In genomic region chr10:9035355-9035754, GRCh38 we compare ENCODE assay signal across 25 cellular contexts.
DNase-seq lines count a peak whose midpoint lies in the region; ATAC-seq, FAIRE-seq and TF ChIP-seq lines count a peak whose summit lies in the region.
"Had no signal": no experiment of that assay in that cellular context is flagged by ENCODE, and none has a peak within 500 bp of the region (broad histone marks: within the 10 kb centered on the region; RNA-seq: fewer than 3 reads in every experiment).

No MANE protein-coding gene starts in this region.

- H2AK5ac ChIP-seq in mesenchymal stem cell (ENCODE audit: low read length, severe bottlenecking): no peak overlapping the region

- no CpG with 5 or more reads among the region's 1 CpG for WGBS in mesenchymal stem cell

- no peaks in the 10 kb centered on the region for H3K79me1 ChIP-seq in mesenchymal stem cell (replicated peaks; ENCODE audit: low read length, poor library complexity, severe bottlenecking)

- no peaks in the 10 kb centered on the region for H3K27me3 ChIP-seq in bronchial epithelial cell (ENCODE audit: control insufficient read depth, insufficient read depth, low read length)
- H3K27me3 ChIP-seq in mesenchymal stem cell (ENCODE audit: control insufficient read depth in 1 of 2, insufficient read depth in 1 of 2, low read length in 2 of 2): no peaks in the 10 kb centered on the region
- H3K27me3 ChIP-seq: BE2C; BLaER1 treated with 17β-estradiol and CSF1 and Interleukin-3, amounts not matched to agents 10 nM and 100 nM had no signal

- H3K4ac ChIP-seq in mesenchymal stem cell (ENCODE audit: low read depth in 1 of 2, low read length in 2 of 2): no peak overlapping the region

- H3K9me3 ChIP-seq in mesenchymal stem cell (ENCODE audit: control insufficient read depth, low read length): peaks cover 20% of the 10 kb centered on the region
- H3K9me3 ChIP-seq: A549, BE2C had no signal

- no peak overlapping the region for H2AFZ ChIP-seq in mesenchymal stem cell (ENCODE audit: low read depth, low read length)
- H2AFZ ChIP-seq: GM23248 had no signal

- ATAC-seq in HG02763 (IDR thresholded peaks at IDR 0.05; ENCODE audit: unreplicated experiment): no peak
- ATAC-seq: A549, GM12878 had no signal

- no peak overlapping the region for H2BK5ac ChIP-seq in mesenchymal stem cell (ENCODE audit: low read depth, low read length, poor library complexity, severe bottlenecking)

- no peak overlapping the region for H2BK120ac ChIP-seq in mesenchymal stem cell (ENCODE audit: low read depth, low read length)

- H3K4me2 ChIP-seq in mesenchymal stem cell (ENCODE audit: low read length, poor library complexity, severe bottlenecking): no peak overlapping the region
- H3K4me2 ChIP-seq: A549; BLaER1 treated with 17β-estradiol and CSF1 and Interleukin-3, amounts not matched to agents 10 nM and 100 nM had no signal

- peak; percentile 33 for DNase-seq in amniotic epithelial cell (ENCODE audit: low read depth)
- DNase-seq in bronchial epithelial cell (ENCODE audit: low read depth): peak; percentile 1
- peak; percentile 1 for DNase-seq in mesenchymal stem cell
- no peak for DNase-seq in NCI-H526 (lab: John Stamatoyannopoulos, UW)
- no peak for DNase-seq in amniotic stem cell (lab: John Stamatoyannopoulos, UW)
- DNase-seq: 8988T; ACHN; AML-193; BE2C; CD4-positive, alpha-beta T cell; CD8-positive, alpha-beta memory T cell; DMS 273 treated with DMSO at 0.1 percent for 48 hours; DMS79; EL; GDM1; GM23248; H7; HCEC 1CT had no signal

- H3K36me3 ChIP-seq in bronchial epithelial cell (ENCODE audit: control insufficient read depth, insufficient read depth, low read length): no peaks in the 10 kb centered on the region
- H3K36me3 ChIP-seq in mesenchymal stem cell (ENCODE audit: control insufficient read depth in 1 of 2, insufficient read depth in 2 of 2, low read depth in 1 of 2, low read length in 2 of 2): no peaks in the 10 kb centered on the region
- H3K36me3 ChIP-seq: BE2C; BLaER1 treated with 17β-estradiol and CSF1 and Interleukin-3, amounts not matched to agents 10 nM and 100 nM had no signal

- H3K4me3 ChIP-seq in bronchial epithelial cell (ENCODE audit: low read depth, low read length): no peak overlapping the region
- no peak overlapping the region for H3K4me3 ChIP-seq in mesenchymal stem cell (ENCODE audit: insufficient read depth in 1 of 2, low read depth in 1 of 2, low read length in 2 of 2)
- H3K4me3 ChIP-seq: A549; BLaER1 treated with 17β-estradiol and CSF1 and Interleukin-3, amounts not matched to agents 10 nM and 100 nM; GM12878; GM23248 had no signal

- H3K4me1 ChIP-seq in mesenchymal stem cell (ENCODE audit: control insufficient read depth, insufficient read depth, low read depth, low read length): no peaks in the 10 kb centered on the region
- H3K4me1 ChIP-seq: A549; BE2C; BLaER1 treated with 17β-estradiol and CSF1 and Interleukin-3, amounts not matched to agents 10 nM and 100 nM had no signal

- no peak overlapping the region for H4K8ac ChIP-seq in mesenchymal stem cell (ENCODE audit: low read length)

- H3K27ac ChIP-seq in mesenchymal stem cell (ENCODE audit: low read length, poor library complexity, severe bottlenecking): no peak overlapping the region
- H3K27ac ChIP-seq: A549; BLaER1 treated with 17β-estradiol and CSF1 and Interleukin-3, amounts not matched to agents 10 nM and 100 nM; GM23248 had no signal

- H3K23ac ChIP-seq in mesenchymal stem cell (ENCODE audit: low read length in 2 of 2): no peak overlapping the region

- H3K18ac ChIP-seq in mesenchymal stem cell (ENCODE audit: low read depth in 1 of 2, low read length in 2 of 2): no peak overlapping the region

- H4K91ac ChIP-seq in mesenchymal stem cell (ENCODE audit: low read length): no peak overlapping the region

- TF ChIP-seq CTCF in bronchial epithelial cell (IDR thresholded peaks at IDR 0.05; ENCODE audit: insufficient read depth, low read length, severe bottlenecking): no peak

- no peak overlapping the region for H3K9ac ChIP-seq in mesenchymal stem cell (ENCODE audit: low read length)
- H3K9ac ChIP-seq: BLaER1 treated with 17β-estradiol and CSF1 and Interleukin-3, amounts not matched to agents 10 nM and 100 nM; GM23248 had no signal

- H2BK15ac ChIP-seq in mesenchymal stem cell (ENCODE audit: low read depth, poor library complexity, severe bottlenecking): no peak overlapping the region

- FAIRE-seq in bronchial epithelial cell (lab: Jason Lieb, UNC): no peak
- FAIRE-seq: A549, D721Med, GM12878, GM19239, H1 had no signal

- H3K14ac ChIP-seq in mesenchymal stem cell (ENCODE audit: low read length in 2 of 2): no peak overlapping the region

- no peak overlapping the region for H2BK12ac ChIP-seq in mesenchymal stem cell (ENCODE audit: low read length in 2 of 2)

Comparison
In these comparisons a context has a peak if more than half of its experiments do, and no peak if none do; other contexts are left out.
1. DNase-seq: peak in amniotic epithelial cell (single experiment), bronchial epithelial cell (single experiment) and mesenchymal stem cell (single experiment); none in NCI-H526 (0 of 2) and amniotic stem cell (single experiment).